ENCODE assay signal across 8 cellular contexts in the genomic region with DNA sequence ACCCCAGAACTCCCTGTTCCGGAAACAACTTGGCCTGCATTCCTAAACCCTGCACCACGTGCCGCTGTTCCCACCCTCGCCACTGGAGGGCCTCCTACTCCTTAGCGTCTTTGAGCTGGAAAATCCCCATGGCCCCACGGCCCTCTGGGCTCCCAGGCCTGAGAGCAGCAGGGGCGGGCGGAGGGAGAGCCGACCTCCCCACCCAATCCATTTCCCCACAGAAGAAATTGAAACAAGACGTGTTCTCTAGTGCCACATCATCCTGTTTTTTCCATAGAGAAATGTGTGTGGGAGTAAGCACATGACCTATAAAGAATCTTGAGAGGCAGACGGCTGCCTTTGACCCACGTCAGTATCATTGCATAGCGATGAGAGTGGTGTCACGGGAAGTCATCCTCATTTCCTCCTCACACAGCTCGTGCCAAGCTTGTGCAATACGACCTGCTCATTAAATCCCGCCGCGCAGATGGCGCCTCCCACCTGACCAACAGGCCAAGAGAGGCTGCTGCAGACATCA.
A peak's percentile ranks its signal among the peaks of the same experiment; 100 is the strongest.
DNase-seq lines count a peak whose midpoint lies in the region; FAIRE-seq and TF ChIP-seq lines count a peak whose summit lies in the region.

No MANE protein-coding gene starts in this region.

- no peak overlapping the region for H3K4me3 ChIP-seq in SJCRH30
- H3K4me3 ChIP-seq in foreskin fibroblast (ENCODE audit: low read depth in 1 of 2, low read length in 2 of 2): peak overlapping the region; percentile 11 to 29
- H3K4me3 ChIP-seq in CD8-positive, alpha-beta memory T cell (ENCODE audit: low read length): no peak overlapping the region

- no peaks in the 10 kb centered on the region for H3K27me3 Mint-ChIP-seq in progenitor cell of endocrine pancreas
- H3K27me3 Mint-ChIP-seq in CD8-positive, alpha-beta memory T cell: peaks cover 0 to 4% of the 10 kb centered on the region in 2 donors

- no peaks in the 10 kb centered on the region for H3K27me3 ChIP-seq in SJCRH30
- H3K27me3 ChIP-seq in CD8-positive, alpha-beta memory T cell (ENCODE audit: insufficient read depth, low read length, poor library complexity, severe bottlenecking): no peaks in the 10 kb centered on the region

- TF ChIP-seq POLR2A in GM12892 (IDR thresholded peaks at IDR 0.05; ENCODE audit: low read depth, low read length): no peak

- CTCF ChIA-PET in CD8-positive, alpha-beta memory T cell (lab: Charles Lee): no interaction called here

- DNase-seq in HT-29 (ENCODE audit: low spot score): peak; percentile 67
- peak; percentile 49 to 67 for DNase-seq in SJCRH30
- peak; percentile 98 to 99 for DNase-seq in foreskin fibroblast
- DNase-seq in progenitor cell of endocrine pancreas (ENCODE audit: low spot score, unreplicated experiment): peak; percentile 50
- no peak for DNase-seq in CD8-positive, alpha-beta memory T cell
- no peak for DNase-seq in GM12892 (ENCODE audit: insufficient read length)
- DNase-seq in GF-D8 (lab: John Stamatoyannopoulos, UW): no peak

- H3K9me3 Mint-ChIP-seq in progenitor cell of endocrine pancreas (ENCODE audit: low read depth): no peaks in the 10 kb centered on the region
- peaks cover 2 to 8% (median 5%) of the 10 kb centered on the region in 5 donors for H3K9me3 Mint-ChIP-seq in CD8-positive, alpha-beta memory T cell

- H3K36me3 Mint-ChIP-seq in progenitor cell of endocrine pancreas (ENCODE audit: insufficient read depth): peaks cover 58% of the 10 kb centered on the region
- H3K36me3 Mint-ChIP-seq in CD8-positive, alpha-beta memory T cell: no peaks in the 10 kb centered on the region

- H3K36me3 ChIP-seq in SJCRH30: no peaks in the 10 kb centered on the region
- H3K36me3 ChIP-seq in CD8-positive, alpha-beta memory T cell (ENCODE audit: insufficient read depth, low read length): no peaks in the 10 kb centered on the region

- FAIRE-seq in GM12892 (lab: Jason Lieb, UNC): no peak

- no peak overlapping the region for H3K4me3 Mint-ChIP-seq in progenitor cell of endocrine pancreas (ENCODE audit: low read depth)
- H3K4me3 Mint-ChIP-seq in CD8-positive, alpha-beta memory T cell: no peak overlapping the region

- POLR2A ChIA-PET in CD8-positive, alpha-beta memory T cell (lab: Charles Lee): no interaction called here

- no peaks in the 10 kb centered on the region for H3K4me1 ChIP-seq in SJCRH30
- H3K4me1 ChIP-seq in CD8-positive, alpha-beta memory T cell (ENCODE audit: insufficient read depth, low read length): no peaks in the 10 kb centered on the region

- peaks cover 16% of the 10 kb centered on the region for H3K4me1 Mint-ChIP-seq in progenitor cell of endocrine pancreas (ENCODE audit: low read depth)
- no peaks in the 10 kb centered on the region for H3K4me1 Mint-ChIP-seq in CD8-positive, alpha-beta memory T cell

- no peaks in the 10 kb centered on the region for H3K9me3 ChIP-seq in SJCRH30 (replicated peaks)
- H3K9me3 ChIP-seq in CD8-positive, alpha-beta memory T cell (ENCODE audit: low read length): no peaks in the 10 kb centered on the region

- TF ChIP-seq CTCF in C4-2B (conservative IDR thresholded peaks at IDR 0.05): peak; percentile 91
- peak; percentile 77 for TF ChIP-seq CTCF in foreskin fibroblast (IDR thresholded peaks at IDR 0.05; ENCODE audit: low read depth, low read length)
- TF ChIP-seq CTCF in progenitor cell of endocrine pancreas (IDR thresholded peaks at IDR 0.05; ENCODE audit: unreplicated experiment): peak; percentile 72

- H3K27ac ChIP-seq in C4-2B: peak overlapping the region; percentile 29
- H3K27ac ChIP-seq in SJCRH30: no peak overlapping the region
- H3K27ac ChIP-seq in CD8-positive, alpha-beta memory T cell (ENCODE audit: low read depth, low read length): no peak overlapping the region

- peak overlapping the region; percentile 80 for H3K27ac Mint-ChIP-seq in progenitor cell of endocrine pancreas
- H3K27ac Mint-ChIP-seq in CD8-positive, alpha-beta memory T cell: no peak overlapping the region

Comparison
In these comparisons a context has a peak if more than half of its experiments do, and no peak if none do; other contexts are left out.
1. DNase-seq: peak in HT-29 (single experiment), SJCRH30 (2 of 2), foreskin fibroblast (2 of 2) and progenitor cell of endocrine pancreas (single experiment); none in CD8-positive, alpha-beta memory T cell (0 of 5), GM12892 (single experiment) and GF-D8 (single experiment).
2. H3K4me3 ChIP-seq: peak in foreskin fibroblast (2 of 2); none in SJCRH30 (single experiment) and CD8-positive, alpha-beta memory T cell (single experiment).
3. Peak in every context shown above with its lines, with median percentiles within 50 percentile points of each other: CTCF ChIP-seq.